ENCODE assay signal across 8 cellular contexts in the genomic region with DNA sequence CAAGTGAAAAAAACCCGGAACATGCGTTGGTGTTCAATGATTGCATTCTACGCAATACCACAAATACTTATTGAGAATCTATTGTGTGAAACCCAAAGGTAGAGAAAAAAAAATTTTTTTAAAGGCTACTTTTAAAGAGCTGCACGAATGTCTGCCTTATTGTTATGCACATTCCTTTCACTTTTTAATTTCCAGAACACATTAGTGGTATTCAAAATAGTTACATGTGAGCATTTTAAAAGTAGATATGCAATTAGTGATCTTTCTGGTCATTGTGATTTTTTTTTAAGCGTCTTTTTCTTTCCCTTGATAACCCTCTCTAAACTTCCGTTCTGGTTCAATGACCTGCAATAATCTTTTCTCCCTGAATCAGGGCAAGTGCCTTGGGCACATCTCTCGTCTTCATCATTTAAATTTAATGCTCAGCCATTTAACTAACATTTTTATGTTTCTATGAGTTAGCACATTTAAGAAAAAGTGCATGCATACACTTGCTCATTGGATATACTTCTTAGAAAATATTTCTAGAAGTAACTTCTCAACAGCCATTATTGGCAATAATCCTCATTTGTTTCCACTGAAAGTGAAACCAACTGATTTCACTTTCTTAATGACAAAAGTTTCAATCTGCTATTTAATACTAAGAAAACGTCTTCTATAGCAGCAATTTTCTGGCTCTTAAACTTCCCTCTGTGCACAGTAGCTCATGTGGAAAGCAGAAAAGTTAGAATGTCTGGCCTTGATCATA.
DNase-seq lines count a peak whose midpoint lies in the region; ATAC-seq and TF ChIP-seq lines count a peak whose summit lies in the region.

No MANE protein-coding gene starts in this region.

- H3K27ac Mint-ChIP-seq in naive thymus-derived CD4-positive, alpha-beta T cell, result no peak overlapping the region
- H3K27ac Mint-ChIP-seq in endodermal cell, result no peak overlapping the region

- peaks cover 0 to 5% (median 0%) of the 10 kb centered on the region in 7 donors for H3K4me1 Mint-ChIP-seq in naive thymus-derived CD4-positive, alpha-beta T cell
- peaks cover 11% of the 10 kb centered on the region for H3K4me1 Mint-ChIP-seq in endodermal cell

- TF ChIP-seq CTCF in heart right ventricle (IDR thresholded peaks at IDR 0.05) (no peak), coronary artery (IDR thresholded peaks at IDR 0.05) (no peak), tibial nerve (IDR thresholded peaks at IDR 0.05) (no peak), endodermal cell (conservative IDR thresholded peaks at IDR 0.05) (no peak)

- peak overlapping the region in 2 of 10 donors; percentile 9 to 51 for H3K27ac ChIP-seq in heart right ventricle
- peak overlapping the region in 1 of 2 donors; percentile 57 for H3K27ac ChIP-seq in coronary artery
- peak overlapping the region; percentile 41 to 87 (median 66) for H3K27ac ChIP-seq in tibial nerve
- H3K27ac ChIP-seq in naive thymus-derived CD4-positive, alpha-beta T cell (ENCODE audit: low read depth, low read length), result no peak overlapping the region
- H3K27ac ChIP-seq in endodermal cell (ENCODE audit: low read depth, low read length), result no peak overlapping the region

- no peak for DNase-seq in heart right ventricle
- no peak for DNase-seq in left cardiac atrium
- no peak for DNase-seq in coronary artery (ENCODE audit: low spot score)
- no peak for DNase-seq in tibial nerve (ENCODE audit: low spot score in 2 of 2)
- no peak for DNase-seq in naive thymus-derived CD4-positive, alpha-beta T cell
- no peak for DNase-seq in endodermal cell

- POLR2A ChIA-PET in naive thymus-derived CD4-positive, alpha-beta T cell (lab: Charles Lee), result no interaction called here

- peaks cover 0 to 10% (median 0%) of the 10 kb centered on the region in 7 donors for H3K27me3 ChIP-seq in heart right ventricle
- no peaks in the 10 kb centered on the region for H3K27me3 ChIP-seq in tibial nerve
- H3K27me3 ChIP-seq in naive thymus-derived CD4-positive, alpha-beta T cell (ENCODE audit: control insufficient read depth in 2 of 2, insufficient read depth in 2 of 2, low read length in 2 of 2), result no peaks in the 10 kb centered on the region
- H3K27me3 ChIP-seq in endodermal cell (ENCODE audit: control insufficient read depth, insufficient read depth, low read length, poor library complexity, severe bottlenecking), result no peaks in the 10 kb centered on the region

- H3K9ac ChIP-seq in endodermal cell (ENCODE audit: extremely low read depth, low read length, poor library complexity, severe bottlenecking), result no peak overlapping the region

- no peak overlapping the region for H3K4me3 Mint-ChIP-seq in naive thymus-derived CD4-positive, alpha-beta T cell
- no peak overlapping the region for H3K4me3 Mint-ChIP-seq in endodermal cell

- 60 to 71% methylated on average over 8 of the region's 8 CpGs for WGBS in heart right ventricle, 2 donors
- WGBS in tibial nerve, 2 donors, result 39 to 40% methylated on average over 8 of the region's 8 CpGs
- WGBS in endodermal cell (ENCODE audit: insufficient coverage in 1 of 2, insufficient read length in 1 of 2), 2 experiments, result 86 to 90% methylated on average over 3 to 7 of the region's 8 CpGs

- H3K36me3 ChIP-seq in heart right ventricle (no peaks in the 10 kb centered on the region), tibial nerve (no peaks in the 10 kb centered on the region), endodermal cell (ENCODE audit: control insufficient read depth, insufficient read depth, low read length) (no peaks in the 10 kb centered on the region)
- no peaks in the 10 kb centered on the region for H3K36me3 ChIP-seq in naive thymus-derived CD4-positive, alpha-beta T cell (ENCODE audit: control insufficient read depth in 2 of 3, insufficient read depth in 3 of 3, low read length in 3 of 3)

- ATAC-seq in heart right ventricle (no peak), left cardiac atrium (no peak), HG03103 (IDR thresholded peaks at IDR 0.05; ENCODE audit: low read depth, unreplicated experiment) (peak; percentile 66), GM21825 (IDR thresholded peaks at IDR 0.05; ENCODE audit: unreplicated experiment) (no peak)
- ATAC-seq in naive thymus-derived CD4-positive, alpha-beta T cell, result no peak

- H3K4me3 ChIP-seq in heart right ventricle (peak overlapping the region in 8 of 10 donors; percentile 8 to 35 (median 31)), coronary artery (peak overlapping the region; percentile 67), tibial nerve (peak overlapping the region; percentile 24 to 42 (median 30)), endodermal cell (ENCODE audit: low read length) (no peak overlapping the region)
- no peak overlapping the region for H3K4me3 ChIP-seq in naive thymus-derived CD4-positive, alpha-beta T cell (ENCODE audit: low read length)

- H3K9me3 ChIP-seq in heart right ventricle, result peaks cover 0 to 3% (median 0%) of the 10 kb centered on the region in 11 donors
- no peaks in the 10 kb centered on the region for H3K9me3 ChIP-seq in tibial nerve
- no peaks in the 10 kb centered on the region for H3K9me3 ChIP-seq in naive thymus-derived CD4-positive, alpha-beta T cell (ENCODE audit: control insufficient read depth in 2 of 3, low read length in 3 of 3)
- H3K9me3 ChIP-seq in endodermal cell (ENCODE audit: control insufficient read depth, low read length), result no peaks in the 10 kb centered on the region

- intact Hi-C loops in heart right ventricle (cut with DNase I) (no loop called here), left cardiac atrium (cut with DNase I) (no loop called here)
- intact Hi-C loops in naive thymus-derived CD4-positive, alpha-beta T cell (cut with micrococcal nuclease), result no loop called here

- CTCF ChIA-PET in naive thymus-derived CD4-positive, alpha-beta T cell (lab: Charles Lee), result no interaction called here

- no peak for TF ChIP-seq POLR2A in tibial nerve (IDR thresholded peaks at IDR 0.05)

- no peak for TF ChIP-seq EP300 in tibial nerve (IDR thresholded peaks at IDR 0.05)

- peaks cover 0 to 12% (median 0%) of the 10 kb centered on the region in 9 donors for H3K4me1 ChIP-seq in heart right ventricle
- peaks cover 0 to 5% (median 0%) of the 10 kb centered on the region in 4 donors for H3K4me1 ChIP-seq in tibial nerve
- no peaks in the 10 kb centered on the region for H3K4me1 ChIP-seq in naive thymus-derived CD4-positive, alpha-beta T cell (ENCODE audit: control insufficient read depth in 2 of 2, insufficient read depth in 2 of 2, low read length in 2 of 2)
- peaks cover 4% of the 10 kb centered on the region for H3K4me1 ChIP-seq in endodermal cell (ENCODE audit: control insufficient read depth, insufficient read depth, low read length)

- peaks cover 0 to 5% (median 0%) of the 10 kb centered on the region in 11 donors for H3K9me3 Mint-ChIP-seq in naive thymus-derived CD4-positive, alpha-beta T cell
- no peaks in the 10 kb centered on the region for H3K9me3 Mint-ChIP-seq in endodermal cell

- H3K27me3 Mint-ChIP-seq in naive thymus-derived CD4-positive, alpha-beta T cell, result peaks cover 0 to 7% (median 6%) of the 10 kb centered on the region in 5 donors
- H3K27me3 Mint-ChIP-seq in endodermal cell (ENCODE audit: insufficient read depth), result no peaks in the 10 kb centered on the region

- no peaks in the 10 kb centered on the region for H3K36me3 Mint-ChIP-seq in naive thymus-derived CD4-positive, alpha-beta T cell
- H3K36me3 Mint-ChIP-seq in endodermal cell (ENCODE audit: low read depth), result no peaks in the 10 kb centered on the region

Comparison
In these comparisons a context has a peak if more than half of its experiments do, and no peak if none do; other contexts are left out.
1. H3K27ac ChIP-seq: peak in tibial nerve (4 of 4); none in naive thymus-derived CD4-positive, alpha-beta T cell (single experiment) and endodermal cell (single experiment).
2. H3K4me3 ChIP-seq: peak in heart right ventricle (8 of 10), coronary artery (single experiment) and tibial nerve (4 of 4); none in naive thymus-derived CD4-positive, alpha-beta T cell (single experiment) and endodermal cell (single experiment).